ENCODE assay signal across 11 cellular contexts in the genomic region with DNA sequence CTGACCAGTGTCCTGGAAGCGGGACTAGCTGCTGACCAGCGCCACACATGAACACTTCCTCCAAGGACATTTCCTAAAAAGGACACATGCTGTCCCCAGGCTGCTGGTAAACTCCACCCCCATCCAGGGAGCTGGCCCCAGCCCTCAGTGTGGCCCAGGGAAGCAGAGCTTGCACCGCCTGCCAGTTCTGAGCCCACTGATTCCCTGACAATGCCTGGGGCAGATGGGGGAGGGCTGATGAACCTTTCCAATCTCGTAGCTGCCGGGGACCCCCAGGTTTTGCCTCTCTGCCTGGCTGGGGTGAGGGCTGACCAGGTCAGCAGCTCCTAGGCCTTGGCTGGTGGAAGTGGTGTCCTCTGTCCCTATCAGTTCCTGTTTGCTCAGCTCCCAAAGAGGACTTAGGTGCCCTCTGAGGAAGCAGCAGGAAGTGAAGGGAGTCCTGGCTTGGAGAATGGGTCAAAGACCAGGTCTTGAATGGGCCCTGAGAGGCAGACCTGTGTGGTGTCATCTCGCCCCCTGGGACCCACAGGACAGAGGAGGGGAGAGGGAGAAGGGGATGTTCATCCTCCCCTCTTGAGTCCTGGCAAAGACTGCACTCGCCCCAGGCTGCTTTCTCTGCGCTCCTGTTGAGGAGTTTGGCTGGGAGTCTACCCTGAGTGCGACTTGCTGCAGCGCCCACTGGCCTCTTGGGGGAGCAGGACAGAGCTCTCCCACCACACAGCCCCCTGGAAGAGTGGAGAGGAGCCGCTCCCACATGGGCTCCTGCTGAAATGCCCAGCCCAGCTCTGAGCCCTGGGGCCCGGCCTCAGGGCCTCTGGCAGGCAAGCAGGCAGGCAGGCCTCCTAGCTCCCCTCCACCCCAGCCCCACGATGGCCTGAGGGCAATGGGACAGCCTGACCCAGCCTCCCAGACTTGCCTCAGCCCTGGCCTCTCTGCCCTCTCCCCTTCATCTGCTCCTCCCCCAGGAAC. TPM values are rescaled to one million over a fixed set of nuclear protein-coding genes. Genes with fewer than 3 reads are reported as not detected.
DNase-seq lines count a peak whose midpoint lies in the region; ATAC-seq and TF ChIP-seq lines count a peak whose summit lies in the region.
"Had no signal": no experiment of that assay in that cellular context is flagged by ENCODE, and none has a peak within 500 bp of the region (broad histone marks: within the 10 kb centered on the region; RNA-seq: fewer than 3 reads in every experiment).

No MANE protein-coding gene starts in this region.

- H3K27ac ChIP-seq in esophagus (ENCODE audit: low read depth in 2 of 2, low read length in 1 of 2) = peak overlapping the region; percentile 39 to 65
- peak overlapping the region; percentile 64 for H3K27ac ChIP-seq in mesodermal cell (ENCODE audit: low read depth, low read length, severe bottlenecking)
- H3K27ac ChIP-seq in transverse colon = peak overlapping the region; percentile 53 to 78 (median 62)

- H3K9me3 ChIP-seq in esophagus (ENCODE audit: control insufficient read depth in 2 of 2, insufficient read depth in 1 of 2, low read depth in 1 of 2, low read length in 1 of 2) = no peaks in the 10 kb centered on the region
- no peaks in the 10 kb centered on the region for H3K9me3 ChIP-seq in mesodermal cell (ENCODE audit: control insufficient read depth, low read length)
- no peaks in the 10 kb centered on the region for H3K9me3 ChIP-seq in transverse colon

- H3K27me3 ChIP-seq in esophagus (ENCODE audit: control insufficient read depth in 1 of 2, insufficient read depth in 2 of 2, low read length in 2 of 2) (no peaks in the 10 kb centered on the region), transverse colon (peaks cover 10% of the 10 kb centered on the region)

- intact Hi-C loops in transverse colon (cut with DNase I; ENCODE audit: low total_unique reads) = no loop called here

- no peak for TF ChIP-seq POLR2A in transverse colon (IDR thresholded peaks at IDR 0.05)

- DNase-seq in NCI-H69 (lab: John Stamatoyannopoulos, UW) (peak; percentile 50), transverse colon (no peak), GM20000 (ENCODE audit: low spot score) (no peak)
- no peak for DNase-seq in activated T-cell treated with anti-CD3 and anti-CD28 coated beads, Interleukin-2, amount 50 U/mL, for 1 hour
- DNase-seq: activated CD8-positive, alpha-beta T cell treated with anti-CD3 and anti-CD28 coated beads, Interleukin-2, amount 10 ng/mL, durations not matched to agents 7 days and 5 days; central memory CD4-positive, alpha-beta T cell; NCI-H1048; stimulated activated CD4-positive, alpha-beta T cell treated with anti-CD3 and anti-CD28 coated beads, Interleukin-12 subunit alpha, Interleukin-12 subunit beta, amount 100 ng/mL, for 4 hours had no signal

- H3K4me3 ChIP-seq in esophagus (ENCODE audit: low read depth in 1 of 2, low read length in 2 of 2) (no peak overlapping the region), mesodermal cell (ENCODE audit: extremely low read depth, insufficient read depth, low read length, poor library complexity, severe bottlenecking) (no peak overlapping the region), transverse colon (no peak overlapping the region)

- H3K36me3 ChIP-seq in esophagus (ENCODE audit: control insufficient read depth in 2 of 2, insufficient read depth in 2 of 2, low read length in 1 of 2) = peaks cover 5 to 8% of the 10 kb centered on the region in 2 donors
- H3K36me3 ChIP-seq in mesodermal cell (ENCODE audit: control insufficient read depth, insufficient read depth, low read length) = peaks cover 21% of the 10 kb centered on the region
- peaks cover 0 to 7% (median 2%) of the 10 kb centered on the region in 4 donors for H3K36me3 ChIP-seq in transverse colon

- no peak for TF ChIP-seq EP300 in transverse colon (IDR thresholded peaks at IDR 0.05; ENCODE audit: low read depth)

- 61 to 64% methylated on average over 13 of the region's 13 CpGs for WGBS in esophagus, 2 donors
- WGBS in mesodermal cell (ENCODE audit: insufficient coverage in 2 of 2), 2 experiments = 51 to 62% methylated on average over 5 to 12 of the region's 13 CpGs
- WGBS in transverse colon (ENCODE audit: low coverage in 1 of 2), 2 donors = 68% methylated on average over 9 of the region's 13 CpGs; no CpG with 5 or more reads in 1 of the 2 donors

- peaks cover 4 to 21% of the 10 kb centered on the region in 2 donors for H3K4me1 ChIP-seq in esophagus (ENCODE audit: control insufficient read depth in 2 of 2, insufficient read depth in 2 of 2, low read length in 1 of 2)
- H3K4me1 ChIP-seq in mesodermal cell (ENCODE audit: control insufficient read depth, insufficient read depth, low read length, poor library complexity, severe bottlenecking) = peaks cover 23% of the 10 kb centered on the region
- peaks cover 13 to 40% (median 27%) of the 10 kb centered on the region in 4 donors for H3K4me1 ChIP-seq in transverse colon

- in situ Hi-C loops in transverse colon (cut with MboI; ENCODE audit: low pct_ligation_motif_present in 1 of 4, low pct_unique_long_range_greater_than_20kb in 1 of 4, low sequenced_read_pairs in 3 of 4) = no loop called here

- no peak for ATAC-seq in HG02938 (IDR thresholded peaks at IDR 0.05; ENCODE audit: unreplicated experiment)
- ATAC-seq: activated CD8-positive, alpha-beta T cell treated with anti-CD3 and anti-CD28 coated beads, Interleukin-2, amount 10 ng/mL, durations not matched to agents 7 days and 5 days had no signal

- TF ChIP-seq CTCF in transverse colon (IDR thresholded peaks at IDR 0.05) (no peak), GM20000 (IDR thresholded peaks at IDR 0.05; ENCODE audit: extremely low read depth, missing control alignments) (no peak)

RNA-seq across cellular contexts. Expression of gene PDK2, which starts 16.8 kb away (rescaled TPM):
- 10 to 100 TPM; 12.1 to 13.5 TPM for polyA plus RNA-seq in esophagus
- polyA plus RNA-seq in mesodermal cell (2013, experiment 1 of 2) = 34.0 TPM
- polyA plus RNA-seq in mesodermal cell (2013, experiment 2 of 2) = 27.2 TPM
- 100 to 1,000 TPM in 3 of 4 donors, 10 to 100 TPM in 1; 84.6 to 292 (median 136) TPM for total RNA-seq in transverse colon

RNA-seq across cellular contexts. Expression of gene SAMD14, which starts 18.0 kb away (rescaled TPM):
- under 1 TPM; 0.37 to 0.44 TPM for polyA plus RNA-seq in esophagus
- 26.6 TPM for polyA plus RNA-seq in mesodermal cell (2013, experiment 1 of 2)
- polyA plus RNA-seq in mesodermal cell (2013, experiment 2 of 2) = 18.7 TPM
- total RNA-seq in transverse colon = 1 to 10 TPM in 1 of 4 donors, under 1 TPM in 2, not detected in 1; 0.14 to 1.8 (median 0.32) TPM

RNA-seq across cellular contexts. Expression of gene PPP1R9B, which starts 38.5 kb away (rescaled TPM):
- polyA plus RNA-seq in esophagus = 10 to 100 TPM; 15.4 to 31.3 TPM
- 45.5 TPM for polyA plus RNA-seq in mesodermal cell (2013, experiment 1 of 2)
- 36.7 TPM for polyA plus RNA-seq in mesodermal cell (2013, experiment 2 of 2)
- total RNA-seq in transverse colon = 10 to 100 TPM; 19.0 to 29.9 (median 27.7) TPM

RNA-seq across cellular contexts. Expression of gene SGCA, which starts 53.8 kb away (rescaled TPM):
- polyA plus RNA-seq in esophagus = 1 to 10 TPM; 7.1 to 10.0 TPM
- polyA plus RNA-seq in mesodermal cell (2013, experiment 1 of 2) = 2.4 TPM
- 1.3 TPM for polyA plus RNA-seq in mesodermal cell (2013, experiment 2 of 2)
- 10 to 100 TPM in 1 of 4 donors, 1 to 10 TPM in 3; 3.7 to 65.3 (median 7.6) TPM for total RNA-seq in transverse colon
- total RNA-seq: activated CD8-positive, alpha-beta T cell treated with anti-CD3 and anti-CD28 coated beads, Interleukin-2, amount 10 ng/mL, durations not matched to agents 7 days and 5 days had no signal

RNA-seq across cellular contexts. Expression of gene ITGA3, which starts 56.1 kb away (rescaled TPM):
- 10 to 100 TPM; 38.3 to 41.8 TPM for polyA plus RNA-seq in esophagus
- polyA plus RNA-seq in mesodermal cell (2013, experiment 1 of 2) = 108 TPM
- 102 TPM for polyA plus RNA-seq in mesodermal cell (2013, experiment 2 of 2)
- 100 to 1,000 TPM; 147 to 294 (median 171) TPM for total RNA-seq in transverse colon
